In genomic region chr6:170552765-170553685, GRCh38 we compare ENCODE assay signal across 8 cellular contexts. TPM values are rescaled to one million over a fixed set of nuclear protein-coding genes. Genes with fewer than 3 reads are reported as not detected.
DNase-seq lines count a peak whose midpoint lies in the region; TF ChIP-seq lines count a peak whose summit lies in the region.

PSMB1 (minus strand) TSS chr6:170553307; CDS start chr6:170553242, 65 bp downstream.

- peak within 1 kb of the TSS; percentile 89 for H3K9ac ChIP-seq in neural cell (ENCODE audit: low read length)

- H2AFZ ChIP-seq in neural cell (ENCODE audit: low read depth, low read length), result peak within 1 kb of the TSS; percentile 69

- H3K36me3 ChIP-seq in H7 (replicated peaks; ENCODE audit: control insufficient read depth, insufficient read depth, low read length) (peaks cover 7% of the 10 kb centered on the region), neural cell (ENCODE audit: insufficient read depth, low read length) (no peaks in the 10 kb centered on the region), stomach (peaks cover 14 to 38% (median 37%) of the 10 kb centered on the region in 4 donors)

- peak within 1 kb of the TSS; percentile 84 for H3K4me2 ChIP-seq in neural cell (ENCODE audit: low read length)

- H4K20me1 ChIP-seq in neural cell (ENCODE audit: insufficient read depth), result no peaks in the 10 kb centered on the region

- intact Hi-C loops in stomach (cut with DNase I; ENCODE audit: low total_unique reads), result no loop called here

- no peaks in the 10 kb centered on the region for H3F3A ChIP-seq in neural cell (ENCODE audit: insufficient read depth, low read length, poor library complexity, severe bottlenecking)

- peaks cover 40 to 77% (median 65%) of the 10 kb centered on the region in 4 donors for H3K4me1 ChIP-seq in stomach

- H3K27me3 ChIP-seq in H7 (ENCODE audit: control insufficient read depth, insufficient read depth, low read length), result no peaks in the 10 kb centered on the region
- no peaks in the 10 kb centered on the region for H3K27me3 ChIP-seq in neural cell (ENCODE audit: insufficient read depth, low read depth, low read length)
- no peaks in the 10 kb centered on the region for H3K27me3 ChIP-seq in stomach

- H3K9me2 ChIP-seq in neural cell (ENCODE audit: insufficient read depth, low read length), result no peaks in the 10 kb centered on the region

- H3K79me2 ChIP-seq in neural cell (replicated peaks; ENCODE audit: insufficient read depth, low read length), result peaks cover 75% of the 10 kb centered on the region

- H3K4me3 ChIP-seq in H7 (ENCODE audit: insufficient read depth, low read depth, low read length) (peak within 1 kb of the TSS; percentile 85), fibroblast of villous mesenchyme (ENCODE audit: low read depth, low read length) (peak within 1 kb of the TSS; percentile 98), neural cell (ENCODE audit: low read length) (peak within 1 kb of the TSS; percentile 86), stomach (peak within 1 kb of the TSS; percentile 87 to 98 (median 94))

- no peak for TF ChIP-seq CTCF in fibroblast of villous mesenchyme (IDR thresholded peaks at IDR 0.05; ENCODE audit: insufficient read depth, low read depth, low read length)
- TF ChIP-seq CTCF in neural cell (IDR thresholded peaks at IDR 0.05; ENCODE audit: poor library complexity, severe bottlenecking), result no peak
- no peak for TF ChIP-seq CTCF in stomach (IDR thresholded peaks at IDR 0.05)

- peak; percentile 98 for DNase-seq in ELR (ENCODE audit: low read depth)
- DNase-seq in H7, result peak; percentile 76
- DNase-seq in M059J (ENCODE audit: low read depth), result peak; percentile 95
- peak; percentile 80 for DNase-seq in SHP77 treated with DMSO at 0.1 percent for 48 hours (lab: John Stamatoyannopoulos, UW)
- DNase-seq in activated effector memory CD4-positive, alpha-beta T cell treated with anti-CD3 and anti-CD28 coated beads, Interleukin-2, amount 50 U/mL, for 16 hours, result peak; percentile 94
- DNase-seq in fibroblast of villous mesenchyme (ENCODE audit: low read depth), result peak; percentile 96
- DNase-seq in stomach, result peak; percentile 95

- TF ChIP-seq EP300 in neural cell (conservative IDR thresholded peaks at IDR 0.05; ENCODE audit: poor library complexity, severe bottlenecking) (peak; percentile 68), stomach (IDR thresholded peaks at IDR 0.05) (no peak)

- TF ChIP-seq POLR2A in stomach (IDR thresholded peaks at IDR 0.05), result peak in 2 of 4 donors; percentile 71 to 81

- H3K9me3 ChIP-seq in neural cell (ENCODE audit: low read length) (no peaks in the 10 kb centered on the region), stomach (no peaks in the 10 kb centered on the region)

- H3K27ac ChIP-seq in neural cell (ENCODE audit: low read length), result peak within 1 kb of the TSS; percentile 84
- H3K27ac ChIP-seq in stomach, result peak within 1 kb of the TSS; percentile 90 to 98 (median 96)

- TF ChIP-seq RAD21 in neural cell (conservative IDR thresholded peaks at IDR 0.05), result peak; percentile 17

- 0 to 1% (median 0%) methylated on average over 46 of the region's 46 CpGs for WGBS in stomach, 5 donors

TF ChIP-seq in neural cell, 6 proteins besides CTCF, POLR2A, EP300 and RAD21:
- TF ChIP-seq REST (IDR thresholded peaks at IDR 0.05; ENCODE audit: borderline replicate concordance), result peak; percentile 83
- no peak for TF ChIP-seq TAF1 (IDR thresholded peaks at IDR 0.05; ENCODE audit: low read depth)
- TF ChIP-seq SMC3 (conservative IDR thresholded peaks at IDR 0.05; ENCODE audit: poor library complexity), result peak; percentile 46
- peak; percentile 99 for TF ChIP-seq POLR2AphosphoS5 (IDR thresholded peaks at IDR 0.05)

RNA-seq across cellular contexts. Expression of gene PSMB1, which starts in this region (rescaled TPM):
- 437 and 450 TPM in 2 replicates for total RNA-seq in H7 (2014; rRNA removed; shearing (Covaris generic))
- total RNA-seq in M059J (2014; rRNA removed; shearing (Covaris generic)), result 834 and 922 TPM in 2 replicates
- total RNA-seq in fibroblast of villous mesenchyme (370 and 397 TPM in 2 replicates), stomach (100 to 1,000 TPM in 3 of 5 donors, 10 to 100 TPM in 2; 36.5 to 294 (median 112) TPM)
- polyA plus RNA-seq in neural cell (365 and 381 TPM in 2 replicates), stomach (100 to 1,000 TPM; 206 to 304 (median 263) TPM)
- polyA minus RNA-seq in neural cell, result 176 and 192 TPM in 2 replicates

Comparison
In these comparisons a context has a peak if more than half of its experiments do, and no peak if none do; other contexts are left out.
1. Peak in every context shown above with its lines: DNase-seq, H3K4me3 ChIP-seq and H3K27ac ChIP-seq.